Comparison of ENCODE assay signal across 23 cellular contexts in the genomic region with DNA sequence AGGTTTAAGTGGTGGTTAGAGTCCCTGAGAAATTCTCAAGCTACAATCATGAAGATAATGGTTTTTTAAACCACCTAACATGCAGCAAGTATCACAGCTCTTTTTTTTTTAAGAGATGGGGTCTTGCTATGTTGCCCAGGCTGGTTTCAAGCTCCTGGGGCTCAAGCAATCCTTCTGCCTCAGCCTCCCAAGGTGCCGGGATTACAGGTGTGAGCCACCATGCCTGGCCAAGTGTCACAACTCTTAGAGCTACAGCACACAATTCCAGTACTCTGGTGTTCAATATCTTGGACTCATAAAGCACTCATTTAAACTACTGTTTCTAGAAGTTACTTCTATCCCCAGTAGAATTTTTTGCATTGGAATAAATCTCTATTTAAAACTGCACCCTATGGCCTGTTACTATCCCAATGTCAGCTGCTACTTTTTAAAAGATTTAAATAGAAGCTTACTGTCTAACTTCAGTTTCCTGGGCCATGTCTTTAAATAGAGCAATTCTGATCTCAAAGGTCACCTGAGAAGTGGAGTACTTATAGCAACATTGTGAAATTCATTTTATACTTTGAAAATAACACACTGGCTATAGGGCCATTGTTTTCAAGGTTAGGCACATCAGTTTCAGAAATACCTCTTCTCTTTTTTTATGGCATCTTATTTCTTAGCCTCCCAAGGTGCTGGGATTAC.
"Had no signal": no experiment of that assay in that cellular context is flagged by ENCODE, and none has a peak within 500 bp of the region (broad histone marks: within the 10 kb centered on the region; RNA-seq: fewer than 3 reads in every experiment).

No MANE protein-coding gene starts in this region.

- H3K4me2 ChIP-seq: neural progenitor cell had no signal

- H3K4me1 ChIP-seq: breast epithelium, lower lobe of right lung, neural progenitor cell, uterus had no signal

- H3K36me3 ChIP-seq: breast epithelium, neural progenitor cell, uterus had no signal

- H3K9me3 ChIP-seq: breast epithelium, lower lobe of right lung, uterus had no signal

- H3K27me3 ChIP-seq: breast epithelium, neural progenitor cell, uterus had no signal

- DNase-seq: activated CD4-positive, alpha-beta memory T cell treated with anti-CD3 and anti-CD28 coated beads, Interleukin-2, amount 10 ng/mL, durations not matched to agents 7 days and 5 days; activated CD4-positive, alpha-beta T cell treated with anti-CD3 and anti-CD28 coated beads, Interleukin-2, amount 10 ng/mL, durations not matched to agents 24 days and 14 days; activated effector memory CD4-positive, alpha-beta T cell treated with Interleukin-2 at 50 U/mL for 16 hours; activated naive CD4-positive, alpha-beta T cell treated with anti-CD3 and anti-CD28 coated beads for 36 hours; activated naive CD8-positive, alpha-beta T cell treated with anti-CD3 and anti-CD28 coated beads, Interleukin-2, amount 10 ng/mL, durations not matched to agents 7 days and 5 days; activated T-cell treated with anti-CD3 and anti-CD28 coated beads, Interleukin-2, amount 50 U/mL, for 72 hours; amniotic stem cell; cerebellar nuclear complex; erythroblast; foreskin fibroblast; hypothalamus; lower lobe of right lung; mesendoderm; naive thymus-derived CD8-positive, alpha-beta T cell; posterior cingulate gyrus; retina; stimulated activated CD4-positive, alpha-beta T cell treated with anti-CD3 and anti-CD28 coated beads, Interleukin-2, amount 100 ng/mL, for 24 hours; T-cell; trophoblast cell; uterus had no signal

- H2AFZ ChIP-seq: neural progenitor cell had no signal

- H3K4me3 ChIP-seq: breast epithelium, lower lobe of right lung, neural progenitor cell, uterus had no signal

- H3K9ac ChIP-seq: neural progenitor cell had no signal

- H3K27ac ChIP-seq: breast epithelium, lower lobe of right lung, neural progenitor cell, uterus, VCaP had no signal
